In the genomic region with DNA sequence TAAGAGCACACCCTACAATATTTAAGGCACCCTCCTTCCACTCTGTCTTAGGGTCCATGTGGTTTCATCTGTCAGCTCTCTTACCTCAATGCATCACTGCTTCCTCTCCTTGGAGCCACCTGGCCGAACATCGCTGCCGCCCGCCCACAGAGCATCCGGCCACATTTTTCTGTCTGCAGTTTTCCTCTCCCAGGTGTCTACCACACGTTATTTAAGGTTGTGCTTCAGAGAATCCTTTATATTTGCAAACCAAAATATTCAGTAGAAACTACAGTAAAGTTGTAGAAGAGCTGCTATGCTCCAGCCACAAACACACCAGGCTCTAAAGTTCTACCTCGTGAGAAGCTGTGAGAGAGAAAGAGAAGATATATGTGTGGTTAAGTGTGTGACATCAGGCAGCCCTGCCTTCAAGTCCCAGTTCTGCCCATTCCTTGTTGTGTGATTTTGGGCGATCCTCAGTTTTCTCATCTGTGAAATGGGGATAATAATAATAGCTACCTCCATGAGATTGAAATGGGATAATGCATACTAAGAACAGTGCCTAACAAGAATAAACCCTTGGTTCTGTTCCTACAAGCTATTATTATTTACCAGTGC, we compare ENCODE assay signal across 8 cellular contexts. TPM values are rescaled to one million over a fixed set of nuclear protein-coding genes. Genes with fewer than 3 reads are reported as not detected.
DNase-seq lines count a peak whose midpoint lies in the region; ATAC-seq and TF ChIP-seq lines count a peak whose summit lies in the region.

No MANE protein-coding gene starts in this region.

- peak; percentile 40 for DNase-seq in GM19238 (ENCODE audit: insufficient read length, low spot score)
- peak; percentile 68 to 83 for DNase-seq in activated CD8-positive, alpha-beta memory T cell treated with anti-CD3 and anti-CD28 coated beads for 4 hours (ENCODE audit: low read depth in 2 of 2)
- DNase-seq in spleen, result peak; percentile 93
- DNase-seq in prostate gland (ENCODE audit: low spot score), result no peak
- DNase-seq in NCI-H187 treated with DMSO at 0.1 percent for 48 hours (lab: John Stamatoyannopoulos, UW), result no peak
- no peak for DNase-seq in G401 (ENCODE audit: low spot score)
- no peak for DNase-seq in pons (ENCODE audit: low spot score)

- intact Hi-C loops in spleen (cut with DNase I; ENCODE audit: low total_unique reads), result no loop called here
- intact Hi-C loops in prostate gland (cut with DNase I), result no loop called here

- H3K27me3 ChIP-seq in spleen (replicated peaks in 1 of 7) (no peaks in the 10 kb centered on the region), prostate gland (replicated peaks; ENCODE audit: insufficient read depth) (no peaks in the 10 kb centered on the region)

- H3K4me3 ChIP-seq in spleen, result peak overlapping the region in 3 of 8 donors; percentile 4 to 93 (median 23)
- no peak overlapping the region for H3K4me3 ChIP-seq in prostate gland

- no peaks in the 10 kb centered on the region for H3K9me3 ChIP-seq in spleen
- no peaks in the 10 kb centered on the region for H3K9me3 ChIP-seq in prostate gland

- TF ChIP-seq CTCF in spleen (IDR thresholded peaks at IDR 0.05 in 8 of 11, conservative IDR thresholded peaks at IDR 0.05 in 3 of 11), result no peak
- no peak for TF ChIP-seq CTCF in prostate gland (IDR thresholded peaks at IDR 0.05)

- in situ Hi-C loops in G401 (cut with HindIII; ENCODE audit: low sequenced_read_pairs), result no loop called here

- peak overlapping the region; percentile 24 to 100 (median 92) for H3K27ac ChIP-seq in spleen
- no peak overlapping the region for H3K27ac ChIP-seq in prostate gland

- H3K36me3 ChIP-seq in spleen, result no peaks in the 10 kb centered on the region
- H3K36me3 ChIP-seq in prostate gland, result no peaks in the 10 kb centered on the region

- H3K4me1 ChIP-seq in spleen (peaks cover 4 to 94% (median 63%) of the 10 kb centered on the region in 6 donors), prostate gland (replicated peaks) (no peaks in the 10 kb centered on the region)

- TF ChIP-seq POLR2A in spleen (IDR thresholded peaks at IDR 0.05) (peak; percentile 12 to 72 (median 70)), prostate gland (IDR thresholded peaks at IDR 0.05) (no peak)

- WGBS in spleen, 5 donors, result 29 to 59% (median 48%) methylated on average over 8 of the region's 8 CpGs
- 79% methylated on average over 8 of the region's 8 CpGs for WGBS in prostate gland

- peak; percentile 68 for ATAC-seq in HG03175 (IDR thresholded peaks at IDR 0.05; ENCODE audit: unreplicated experiment)

RNA-seq across cellular contexts. Expression of a gene that starts 4.9 kb away (rescaled TPM):
- 100 to 1,000 TPM; 171 to 248 (median 196) TPM for total RNA-seq in spleen
- polyA plus RNA-seq in spleen, result 10 to 100 TPM; 48.7 to 56.3 (median 51.9) TPM
- total RNA-seq in prostate gland, result 10 to 100 TPM; 24.6 to 25.0 TPM
- 0.68 and 0.86 TPM in 2 replicates for total RNA-seq in G401 (2014; rRNA removed; shearing (Covaris generic))

Comparison
In these comparisons a context has a peak if more than half of its experiments do, and no peak if none do; other contexts are left out.
1. DNase-seq: peak in GM19238 (single experiment), activated CD8-positive, alpha-beta memory T cell treated with anti-CD3 and anti-CD28 coated beads for 4 hours (2 of 2) and spleen (single experiment); none in prostate gland (single experiment), NCI-H187 treated with DMSO at 0.1 percent for 48 hours (single experiment), G401 (single experiment) and pons (single experiment).
2. H3K27ac ChIP-seq: peak in spleen (8 of 8); none in prostate gland (0 of 2).
3. RNA of a gene that starts 4.9 kb away (total RNA-seq): 171 to 248 TPM in spleen and 24.6 to 25.0 TPM in prostate gland; 0.68 to 0.86 TPM in G401; every median in the first group is over 10 times any median in the second.